13 cellular contexts compared by ENCODE assay signal in genomic region chr5:138369249-138369648, GRCh38. TPM values are rescaled to one million over a fixed set of nuclear protein-coding genes. Genes with fewer than 3 reads are reported as not detected.
DNase-seq lines count a peak whose midpoint lies in the region; ATAC-seq and TF ChIP-seq lines count a peak whose summit lies in the region.
"Had no signal": no experiment of that assay in that cellular context is flagged by ENCODE, and none has a peak within 500 bp of the region (broad histone marks: within the 10 kb centered on the region; RNA-seq: fewer than 3 reads in every experiment).

No MANE protein-coding gene starts in this region.

- intact Hi-C loops in left ventricle myocardium superior (cut with micrococcal nuclease): no loop called here

- DNase-seq in cardiac muscle cell (ENCODE audit: low read depth in 1 of 2, low spot score in 1 of 2): peak in 1 of 2 donors; percentile 28
- no peak for DNase-seq in right atrium auricular region (ENCODE audit: low spot score)
- DNase-seq in SKM-1 treated with dmso at 0.1 percent for 144 hours (lab: John Stamatoyannopoulos, UW; ENCODE audit: unreplicated experiment): peak; percentile 72
- DNase-seq in left ventricle myocardium superior: no peak
- DNase-seq in T-helper 1 cell: no peak
- no peak for DNase-seq in NCI-H1092 (lab: John Stamatoyannopoulos, UW)
- DNase-seq: ACHN, foreskin keratinocyte, H7, NCI-H345 had no signal

- no peak overlapping the region for H3K4me3 ChIP-seq in cardiac muscle cell
- no peak overlapping the region for H3K4me3 ChIP-seq in right atrium auricular region
- H3K4me3 ChIP-seq in subcutaneous abdominal adipose tissue (ENCODE audit: low read depth in 1 of 5, low read length in 5 of 5): no peak overlapping the region

- H3K27ac ChIP-seq in cardiac muscle cell (peak overlapping the region; percentile 12), right atrium auricular region (peak overlapping the region in 1 of 2 donors; percentile 50), subcutaneous abdominal adipose tissue (ENCODE audit: low read depth, low read length) (peak overlapping the region; percentile 28)
- H3K27ac ChIP-seq: foreskin keratinocyte had no signal

- ATAC-seq in left ventricle myocardium superior (peak; percentile 13), HG03571 (IDR thresholded peaks at IDR 0.05; ENCODE audit: unreplicated experiment) (no peak)
- ATAC-seq: foreskin keratinocyte, Panc1 had no signal

- H3K4me1 ChIP-seq in cardiac muscle cell (ENCODE audit: low read depth) (peaks cover 14% of the 10 kb centered on the region), right atrium auricular region (peaks cover 0 to 65% of the 10 kb centered on the region in 2 donors), subcutaneous abdominal adipose tissue (ENCODE audit: control insufficient read depth in 5 of 5, insufficient read depth in 5 of 5, low read length in 5 of 5) (peaks cover 0 to 39% (median 34%) of the 10 kb centered on the region in 5 donors)
- H3K4me1 ChIP-seq: foreskin keratinocyte had no signal

- H3K36me3 ChIP-seq in cardiac muscle cell (peaks cover 8% of the 10 kb centered on the region), right atrium auricular region (peaks cover 8% of the 10 kb centered on the region), subcutaneous abdominal adipose tissue (ENCODE audit: control insufficient read depth in 5 of 5, insufficient read depth in 5 of 5, low read length in 5 of 5) (peaks cover 0 to 16% (median 4%) of the 10 kb centered on the region in 5 donors)

- H3K9me3 ChIP-seq in cardiac muscle cell (ENCODE audit: low read depth) (no peaks in the 10 kb centered on the region), right atrium auricular region (no peaks in the 10 kb centered on the region), subcutaneous abdominal adipose tissue (ENCODE audit: control insufficient read depth in 5 of 5, low read length in 5 of 5) (no peaks in the 10 kb centered on the region)

- H3K9ac ChIP-seq in subcutaneous abdominal adipose tissue (ENCODE audit: low read length in 5 of 5): peak overlapping the region in 1 of 5 donors; percentile 15

- TF ChIP-seq CTCF in cardiac muscle cell (IDR thresholded peaks at IDR 0.05; ENCODE audit: low read depth, low read length) (no peak), right atrium auricular region (IDR thresholded peaks at IDR 0.05) (no peak)

- H3K27me3 ChIP-seq in cardiac muscle cell (no peaks in the 10 kb centered on the region), right atrium auricular region (no peaks in the 10 kb centered on the region), subcutaneous abdominal adipose tissue (ENCODE audit: control insufficient read depth in 5 of 5, insufficient read depth in 4 of 5, low read length in 5 of 5) (no peaks in the 10 kb centered on the region)
- H3K27me3 ChIP-seq: foreskin keratinocyte had no signal

RNA-seq across cellular contexts. Expression of gene KDM3B, which starts 16.8 kb away (rescaled TPM):
- total RNA-seq in cardiac muscle cell: 69.4 and 99.2 TPM in 2 replicates
- 36.5 and 58.4 TPM in 2 replicates for polyA plus RNA-seq in cardiac muscle cell
- 10 to 100 TPM; 42.9 to 46.9 TPM for total RNA-seq in right atrium auricular region
- 40.8 TPM for total RNA-seq in left ventricle myocardium superior

RNA-seq across cellular contexts. Expression of gene FAM53C, which starts 31.2 kb away (rescaled TPM):
- total RNA-seq in cardiac muscle cell (31.1 and 45.4 TPM in 2 replicates), right atrium auricular region (10 to 100 TPM; 18.6 to 21.4 TPM), left ventricle myocardium superior (32.3 TPM)
- polyA plus RNA-seq in cardiac muscle cell: 43.6 and 52.8 TPM in 2 replicates

RNA-seq across cellular contexts. Expression of gene CDC25C, which starts 37.6 kb away (rescaled TPM):
- total RNA-seq in cardiac muscle cell: 2.7 and 16.2 TPM in 2 replicates
- 5.0 and 18.8 TPM in 2 replicates for polyA plus RNA-seq in cardiac muscle cell
- total RNA-seq in right atrium auricular region: under 1 TPM in 1 of 2 donors, not detected in 1; 0.30 TPM
- total RNA-seq in left ventricle myocardium superior: not detected
